In genomic region chr2:216189410-216189809, GRCh38 we compare ENCODE assay signal across 16 cellular contexts.
DNase-seq lines count a peak whose midpoint lies in the region; ATAC-seq, FAIRE-seq and TF ChIP-seq lines count a peak whose summit lies in the region.
"Had no signal": no experiment of that assay in that cellular context is flagged by ENCODE, and none has a peak within 500 bp of the region (broad histone marks: within the 10 kb centered on the region; RNA-seq: fewer than 3 reads in every experiment).

No MANE protein-coding gene starts in this region.

- no peak for TF ChIP-seq RAD21 in GM12878 (IDR thresholded peaks at IDR 0.05; ENCODE audit: insufficient read depth, low read depth, low read length)

- 91% methylated on average over 2 of the region's 2 CpGs for WGBS in GM12878 (ENCODE audit: insufficient coverage, insufficient replicate concordance, low lambda C conversion rate, missing lambda C conversion rate)

- H3K4me3 Mint-ChIP-seq in CD4-positive, alpha-beta T cell = no peak overlapping the region
- H3K4me3 Mint-ChIP-seq in mesothelial cell of epicardium = no peak overlapping the region

- BruUV-seq in GM12878 (replicated peaks; lab: Mats Ljungman, UMichigan) = no TSS peak

- peaks cover 56% of the 10 kb centered on the region for H3K4me1 Mint-ChIP-seq in CD4-positive, alpha-beta T cell (ENCODE audit: low read depth)
- H3K4me1 Mint-ChIP-seq in mesothelial cell of epicardium = peaks cover 19% of the 10 kb centered on the region

- H3K36me3 ChIP-seq in HUES48 (ENCODE audit: control insufficient read depth, insufficient read depth, low read length) (peaks cover 64% of the 10 kb centered on the region), GM12878 (ENCODE audit: control insufficient read depth in 2 of 2, insufficient read depth in 2 of 2, low read length in 1 of 2) (peaks cover 5 to 26% of the 10 kb centered on the region in 2 experiments), WERI-Rb-1 (peaks cover 67% of the 10 kb centered on the region)

- RAD21 ChIA-PET in GM12878 (lab: Charles Lee; ENCODE audit: unreplicated experiment) = no interaction called here

- H3K27ac ChIP-seq in CD4-positive, alpha-beta T cell (ENCODE audit: low read depth, low read length) = no peak overlapping the region
- H3K27ac ChIP-seq in HUES48 (ENCODE audit: low read depth, low read length) (peak overlapping the region; percentile 21), GM12878 (ENCODE audit: control insufficient read depth, insufficient read depth) (no peak overlapping the region), WERI-Rb-1 (no peak overlapping the region), caudate nucleus (ENCODE audit: low read depth, low read length) (no peak overlapping the region)
- H3K27ac ChIP-seq: gastrocnemius medialis had no signal

- no peaks in the 10 kb centered on the region for H4K20me1 ChIP-seq in GM12878 (ENCODE audit: control insufficient read depth, insufficient read depth)

- POLR2A ChIA-PET in CD4-positive, alpha-beta T cell (lab: Charles Lee) = no interaction called here
- POLR2A ChIA-PET in GM12878 (lab: Charles Lee) = no interaction called here

- H2AFZ ChIP-seq in GM12878 (ENCODE audit: control insufficient read depth, low read depth, low read length) = no peak overlapping the region

- H3K9me3 ChIP-seq in CD4-positive, alpha-beta T cell (ENCODE audit: control insufficient read depth, low read length) = no peaks in the 10 kb centered on the region
- H3K9me3 ChIP-seq in HUES48 (ENCODE audit: control insufficient read depth, insufficient read depth, low read length) (no peaks in the 10 kb centered on the region), GM12878 (replicated peaks; ENCODE audit: control insufficient read depth, insufficient read depth, low read length) (no peaks in the 10 kb centered on the region), WERI-Rb-1 (ENCODE audit: severe bottlenecking) (no peaks in the 10 kb centered on the region)
- H3K9me3 ChIP-seq: BE2C, body of pancreas, gastrocnemius medialis, mucosa of descending colon had no signal

- DNase-seq in CD4-positive, alpha-beta T cell = no peak
- DNase-seq in GM12878 (ENCODE audit: low read depth, low spot score) (no peak), mesothelial cell of epicardium (ENCODE audit: low spot score in 2 of 2, unreplicated experiment in 2 of 2) (no peak), NCI-H187 treated with DMSO at 0.1 percent for 48 hours (lab: John Stamatoyannopoulos, UW) (no peak), WERI-Rb-1 (no peak), caudate nucleus (lab: John Stamatoyannopoulos, UW) (no peak)
- DNase-seq: BE2C; body of pancreas; effector CD8-positive, alpha-beta T cell; gastrocnemius medialis; GOT3; mucosa of descending colon; SIG-M5; stimulated activated naive CD4-positive, alpha-beta T cell treated with Interleukin-2 at 50 U/mL for 16 hours had no signal

- intact Hi-C loops in CD4-positive, alpha-beta T cell (cut with DNase I, micrococcal nuclease) = no loop called here
- intact Hi-C loops in GM12878 (cut with micrococcal nuclease; ENCODE audit: unreplicated experiment) = no loop called here

- H3K79me2 ChIP-seq in GM12878 (ENCODE audit: control insufficient read depth, insufficient read depth, low read length) = peaks cover 19% of the 10 kb centered on the region

- no peak for TF ChIP-seq EP300 in GM12878 (IDR thresholded peaks at IDR 0.05; ENCODE audit: borderline replicate concordance in 1 of 2, control insufficient read depth in 1 of 2, low read depth in 2 of 2, low read length in 2 of 2)

- H3K4me1 ChIP-seq in HUES48 (ENCODE audit: control insufficient read depth, insufficient read depth, low read length) (peaks cover 41% of the 10 kb centered on the region), GM12878 (ENCODE audit: control insufficient read depth, insufficient read depth, low read length) (peaks cover 9% of the 10 kb centered on the region; the same call in 1 of the 2 replicates)

- no peak for TF ChIP-seq POLR2A in GM12878 (IDR thresholded peaks at IDR 0.05; ENCODE audit: low read depth, low read length)

- H3K9ac ChIP-seq in HUES48 (ENCODE audit: low read depth, low read length) (no peak overlapping the region), GM12878 (ENCODE audit: control insufficient read depth, insufficient read depth, low read length) (no peak overlapping the region)

- TF ChIP-seq CTCF in CD4-positive, alpha-beta T cell (IDR thresholded peaks at IDR 0.05) = no peak
- TF ChIP-seq CTCF in GM12878 (IDR thresholded peaks at IDR 0.05 in 2 of 3, conservative IDR thresholded peaks at IDR 0.05 in 1 of 3; ENCODE audit: control insufficient read depth in 2 of 3, extremely low read depth in 1 of 3, insufficient read depth in 1 of 3, low read depth in 3 of 3, low read length in 3 of 3) = no peak
- TF ChIP-seq CTCF in mesothelial cell of epicardium (IDR thresholded peaks at IDR 0.05; ENCODE audit: unreplicated experiment) = no peak
- TF ChIP-seq CTCF in WERI-Rb-1 (IDR thresholded peaks at IDR 0.05; ENCODE audit: low read depth, low read length) = no peak

- H3K27me3 ChIP-seq in CD4-positive, alpha-beta T cell (ENCODE audit: control insufficient read depth, insufficient read depth, low read length) = no peaks in the 10 kb centered on the region
- H3K27me3 ChIP-seq in HUES48 (ENCODE audit: control insufficient read depth, insufficient read depth, low read length) (no peaks in the 10 kb centered on the region), GM12878 (replicated peaks in 1 of 2; ENCODE audit: control insufficient read depth in 2 of 2, insufficient read depth in 2 of 2, low read length in 1 of 2) (no peaks in the 10 kb centered on the region), WERI-Rb-1 (ENCODE audit: insufficient read depth, low read depth, severe bottlenecking) (no peaks in the 10 kb centered on the region)
- H3K27me3 ChIP-seq: BE2C, body of pancreas, gastrocnemius medialis had no signal

- H3K27me3 Mint-ChIP-seq in CD4-positive, alpha-beta T cell = no peaks in the 10 kb centered on the region
- no peaks in the 10 kb centered on the region for H3K27me3 Mint-ChIP-seq in mesothelial cell of epicardium (ENCODE audit: low read depth)

- SMC1A ChIA-PET in GM12878 (lab: Charles Lee; ENCODE audit: uncharacterized antibody, unreplicated experiment) = interaction anchor here (0.7 to 1.7 kb wide), 4 partner anchors 13 to 120 kb away, joined by 3 to 4 read pairs (median 3); no protein-coding TSS in a partner anchor

- no peaks in the 10 kb centered on the region for H3K9me3 Mint-ChIP-seq in CD4-positive, alpha-beta T cell
- H3K9me3 Mint-ChIP-seq in mesothelial cell of epicardium = no peaks in the 10 kb centered on the region

- H3K4me2 ChIP-seq in GM12878 (ENCODE audit: control insufficient read depth, insufficient read depth) = no peak overlapping the region

- H3K4me3 ChIP-seq in HUES48 (ENCODE audit: low read depth, low read length) (no peak overlapping the region), GM12878 (no peak overlapping the region), WERI-Rb-1 (ENCODE audit: low read depth, low read length) (no peak overlapping the region)
- H3K4me3 ChIP-seq: body of pancreas, gastrocnemius medialis, mucosa of descending colon had no signal

- peak overlapping the region; percentile 71 for H3K27ac Mint-ChIP-seq in CD4-positive, alpha-beta T cell
- peak overlapping the region; percentile 47 for H3K27ac Mint-ChIP-seq in mesothelial cell of epicardium

- peaks cover 86% of the 10 kb centered on the region for H3K36me3 Mint-ChIP-seq in CD4-positive, alpha-beta T cell (ENCODE audit: low read depth)
- H3K36me3 Mint-ChIP-seq in mesothelial cell of epicardium = peaks cover 29% of the 10 kb centered on the region

- in situ Hi-C loops in GM12878 (cut with MboI) = no loop called here

- no peak for ATAC-seq in CD4-positive, alpha-beta T cell (ENCODE audit: poor library complexity)
- no peak for ATAC-seq in GM12878
- no peak for ATAC-seq in HG03457 (IDR thresholded peaks at IDR 0.05; ENCODE audit: unreplicated experiment)
- ATAC-seq: body of pancreas, mucosa of descending colon had no signal

- CTCF ChIA-PET in CD4-positive, alpha-beta T cell (lab: Charles Lee) = no interaction called here
- CTCF ChIA-PET in GM12878 (lab: Yijun Ruan, JAX) = no interaction called here

- peak; percentile 23 for FAIRE-seq in GM12878 (lab: Jason Lieb, UNC)

TF ChIP-seq in GM12878, 131 proteins besides CTCF, POLR2A, EP300 and RAD21 (continues in another document):
- TF ChIP-seq JUNB (IDR thresholded peaks at IDR 0.05) (no peak), CHD2 (IDR thresholded peaks at IDR 0.05; ENCODE audit: borderline replicate concordance, low read depth, low read length) (no peak), JUND (IDR thresholded peaks at IDR 0.05; ENCODE audit: low read depth, low read length) (no peak), IRF4 (IDR thresholded peaks at IDR 0.05; ENCODE audit: low read depth, low read length) (no peak), ZNF24 (IDR thresholded peaks at IDR 0.05) (no peak), CEBPB (IDR thresholded peaks at IDR 0.05; ENCODE audit: borderline replicate concordance in 1 of 2, low read depth in 2 of 2, low read length in 2 of 2) (no peak), HDAC6 (IDR thresholded peaks at IDR 0.05; ENCODE audit: unreplicated experiment) (no peak)
- TF ChIP-seq, protein P1, sequence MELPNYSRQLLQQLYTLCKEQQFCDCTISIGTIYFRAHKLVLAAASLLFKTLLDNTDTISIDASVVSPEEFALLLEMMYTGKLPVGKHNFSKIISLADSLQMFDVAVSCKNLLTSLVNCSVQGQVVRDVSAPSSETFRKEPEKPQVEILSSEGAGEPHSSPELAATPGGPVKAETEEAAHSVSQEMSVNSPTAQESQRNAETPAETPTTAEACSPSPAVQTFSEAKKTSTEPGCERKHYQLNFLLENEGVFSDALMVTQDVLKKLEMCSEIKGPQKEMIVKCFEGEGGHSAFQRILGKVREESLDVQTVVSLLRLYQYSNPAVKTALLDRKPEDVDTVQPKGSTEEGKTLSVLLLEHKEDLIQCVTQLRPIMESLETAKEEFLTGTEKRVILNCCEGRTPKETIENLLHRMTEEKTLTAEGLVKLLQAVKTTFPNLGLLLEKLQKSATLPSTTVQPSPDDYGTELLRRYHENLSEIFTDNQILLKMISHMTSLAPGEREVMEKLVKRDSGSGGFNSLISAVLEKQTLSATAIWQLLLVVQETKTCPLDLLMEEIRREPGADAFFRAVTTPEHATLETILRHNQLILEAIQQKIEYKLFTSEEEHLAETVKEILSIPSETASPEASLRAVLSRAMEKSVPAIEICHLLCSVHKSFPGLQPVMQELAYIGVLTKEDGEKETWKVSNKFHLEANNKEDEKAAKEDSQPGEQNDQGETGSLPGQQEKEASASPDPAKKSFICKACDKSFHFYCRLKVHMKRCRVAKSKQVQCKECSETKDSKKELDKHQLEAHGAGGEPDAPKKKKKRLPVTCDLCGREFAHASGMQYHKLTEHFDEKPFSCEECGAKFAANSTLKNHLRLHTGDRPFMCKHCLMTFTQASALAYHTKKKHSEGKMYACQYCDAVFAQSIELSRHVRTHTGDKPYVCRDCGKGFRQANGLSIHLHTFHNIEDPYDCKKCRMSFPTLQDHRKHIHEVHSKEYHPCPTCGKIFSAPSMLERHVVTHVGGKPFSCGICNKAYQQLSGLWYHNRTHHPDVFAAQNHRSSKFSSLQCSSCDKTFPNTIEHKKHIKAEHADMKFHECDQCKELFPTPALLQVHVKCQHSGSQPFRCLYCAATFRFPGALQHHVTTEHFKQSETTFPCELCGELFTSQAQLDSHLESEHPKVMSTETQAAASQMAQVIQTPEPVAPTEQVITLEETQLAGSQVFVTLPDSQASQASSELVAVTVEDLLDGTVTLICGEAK (IDR thresholded peaks at IDR 0.05; ENCODE audit: borderline replicate concordance) = no peak
